Comparison of ENCODE assay signal across 9 cellular contexts in the genomic region with DNA sequence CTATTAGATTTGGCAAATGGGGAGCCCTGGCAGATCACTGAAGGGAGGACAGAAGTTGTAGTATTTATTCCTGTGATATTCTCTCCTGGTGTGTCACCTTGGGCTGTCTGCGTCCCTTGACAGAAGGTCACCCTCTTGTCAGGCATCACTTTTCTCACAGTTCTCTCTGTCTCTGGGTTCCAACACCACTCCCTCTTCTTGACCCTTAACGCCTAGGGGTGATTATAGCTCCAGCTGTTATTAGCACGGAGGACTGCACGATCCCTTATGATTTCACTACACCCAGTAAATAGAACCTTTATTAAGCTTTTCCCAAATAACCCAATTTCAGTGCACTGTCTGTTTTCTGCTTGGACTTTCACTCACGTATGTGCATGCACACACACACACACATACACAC.
"Had no signal": no experiment of that assay in that cellular context is flagged by ENCODE, and none has a peak within 500 bp of the region (broad histone marks: within the 10 kb centered on the region; RNA-seq: fewer than 3 reads in every experiment).

No MANE protein-coding gene starts in this region.

- H3K4me1 ChIP-seq: HAP-1 had no signal

- H3K27ac ChIP-seq: GM23248 had no signal

- H3K4me2 ChIP-seq: GM23338 had no signal

- H3K4me3 ChIP-seq: GM23248, GM23338, HAP-1 had no signal

- DNase-seq: GM23248, GOT3, H7, H9, HCEC 1CT, HFFc6 had no signal

- H3K9me3 ChIP-seq: HAP-1 had no signal

- H3K36me3 ChIP-seq: HAP-1 had no signal

- ATAC-seq: GM23338, HCT116 had no signal

- H3K9ac ChIP-seq: GM23248 had no signal
